ENCODE assay signal across 15 cellular contexts in the genomic region with DNA sequence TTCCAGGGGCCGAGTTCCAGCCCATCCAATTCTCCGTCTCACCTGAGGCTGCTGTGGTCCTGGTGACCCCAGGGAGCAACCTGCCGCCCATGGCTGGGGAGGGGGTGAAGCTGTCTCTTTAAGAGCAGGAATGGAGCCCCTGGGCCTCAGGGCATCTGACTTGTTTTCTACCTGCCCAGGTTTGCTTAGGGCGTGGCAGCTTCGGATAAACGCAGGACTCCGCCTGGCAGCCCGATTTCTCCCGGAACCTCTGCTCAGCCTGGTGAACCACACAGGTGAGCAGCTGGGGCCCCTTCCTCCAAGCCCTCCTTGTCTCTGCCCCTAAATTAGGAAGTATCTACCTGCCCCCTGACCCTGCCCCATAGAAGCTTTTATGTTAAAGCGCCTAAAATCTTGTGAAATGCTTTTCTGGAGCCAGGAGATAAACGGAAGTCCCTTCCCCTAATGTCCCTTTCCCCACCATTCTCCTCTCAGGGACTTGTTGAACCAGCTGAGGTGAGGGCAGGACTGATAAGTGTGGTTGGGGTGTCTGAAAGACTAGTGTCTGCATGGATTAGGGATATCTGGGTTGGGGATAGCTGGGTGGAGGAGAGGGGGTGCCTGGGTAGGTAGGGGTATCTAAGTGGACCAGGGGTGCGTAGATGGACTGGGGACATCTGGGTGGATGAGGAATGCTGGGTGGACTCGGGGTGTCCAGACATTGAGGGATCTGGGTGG. TPM values are rescaled to one million over a fixed set of nuclear protein-coding genes. Genes with fewer than 3 reads are reported as not detected.
DNase-seq lines count a peak whose midpoint lies in the region; ATAC-seq, FAIRE-seq and TF ChIP-seq lines count a peak whose summit lies in the region.
"Had no signal": no experiment of that assay in that cellular context is flagged by ENCODE, and none has a peak within 500 bp of the region (broad histone marks: within the 10 kb centered on the region; RNA-seq: fewer than 3 reads in every experiment).

No MANE protein-coding gene starts in this region.

- H3K27me3 Mint-ChIP-seq in endothelial cell (ENCODE audit: unreplicated experiment): peaks cover 7% of the 10 kb centered on the region
- H3K27me3 Mint-ChIP-seq: activated naive CD4-positive, alpha-beta T cell treated with anti-CD3 and anti-CD28 coated beads, Interleukin-2, amount 50 U/mL, for 24 hours had no signal

- H3K14ac ChIP-seq in neuronal stem cell (ENCODE audit: low read length): no peak overlapping the region

- peak overlapping the region; percentile 84 for H3K18ac ChIP-seq in neuronal stem cell (ENCODE audit: low read length)

- peak overlapping the region; percentile 68 for H2AK5ac ChIP-seq in neuronal stem cell (ENCODE audit: low read depth, low read length)

- DNase-seq in NCI-H748 (lab: John Stamatoyannopoulos, UW; ENCODE audit: unreplicated experiment) (peak; percentile 93), endothelial cell (ENCODE audit: low spot score) (no peak), neuronal stem cell (ENCODE audit: low spot score) (no peak), D721Med (ENCODE audit: insufficient read length, low spot score) (no peak), NCI-H1694 treated with DMSO at 0.1 percent for 48 hours (lab: John Stamatoyannopoulos, UW) (no peak), posterior cingulate gyrus (no peak)
- DNase-seq: activated CD8-positive, alpha-beta memory T cell treated with anti-CD3 and anti-CD28 coated beads for 24 hours; NCI-H1048; T-helper 2 cell had no signal

- H4K91ac ChIP-seq in neuronal stem cell (ENCODE audit: low read depth, low read length, poor library complexity): no peak overlapping the region

- no CpG with 5 or more reads among the region's 13 CpGs for WGBS in neuronal stem cell (ENCODE audit: extremely low coverage in 2 of 2, insufficient read length in 2 of 2, insufficient replicate concordance in 1 of 2), 2 donors

- peak overlapping the region; percentile 56 for H3K4me3 Mint-ChIP-seq in endothelial cell (ENCODE audit: unreplicated experiment)
- H3K4me3 Mint-ChIP-seq: activated naive CD4-positive, alpha-beta T cell treated with anti-CD3 and anti-CD28 coated beads, Interleukin-2, amount 50 U/mL, for 24 hours had no signal

- TF ChIP-seq CTCF in C4-2B (conservative IDR thresholded peaks at IDR 0.05) (no peak), endothelial cell (IDR thresholded peaks at IDR 0.05; ENCODE audit: unreplicated experiment) (no peak), D721Med (IDR thresholded peaks at IDR 0.05; ENCODE audit: insufficient read depth, missing control alignments) (no peak)

- peaks cover 0 to 22% (median 0%) of the 10 kb centered on the region in 3 experiments for H3K27me3 ChIP-seq in neuronal stem cell (ENCODE audit: control insufficient read depth in 3 of 3, insufficient read depth in 3 of 3, low read depth in 1 of 3, low read length in 3 of 3)

- H3K27ac Mint-ChIP-seq in endothelial cell (ENCODE audit: unreplicated experiment): no peak overlapping the region

- H3K9me3 Mint-ChIP-seq in endothelial cell (ENCODE audit: unreplicated experiment): no peaks in the 10 kb centered on the region
- H3K9me3 Mint-ChIP-seq: activated naive CD4-positive, alpha-beta T cell treated with anti-CD3 and anti-CD28 coated beads, Interleukin-2, amount 50 U/mL, for 24 hours had no signal

- H3K4me3 ChIP-seq in neuronal stem cell (ENCODE audit: low read length in 2 of 2): no peak overlapping the region

- H3K79me1 ChIP-seq in neuronal stem cell (ENCODE audit: low read depth, low read length): no peaks in the 10 kb centered on the region

- no peak overlapping the region for H2BK12ac ChIP-seq in neuronal stem cell (ENCODE audit: low read length)

- H2BK120ac ChIP-seq in neuronal stem cell (ENCODE audit: low read depth, low read length): peak overlapping the region; percentile 24

- intact Hi-C loops in posterior cingulate gyrus (cut with DNase I): no loop called here

- H3K27ac ChIP-seq in C4-2B: peak overlapping the region; percentile 43
- H3K27ac ChIP-seq in neuronal stem cell (replicated peaks; ENCODE audit: low read length): no peak overlapping the region

- no peak overlapping the region for H3K4ac ChIP-seq in neuronal stem cell (ENCODE audit: low read length)

- no peak overlapping the region for H4K8ac ChIP-seq in neuronal stem cell (ENCODE audit: low read depth, low read length)

- no peak overlapping the region for H3K23ac ChIP-seq in neuronal stem cell (ENCODE audit: low read depth, low read length, poor library complexity)

- FAIRE-seq in D721Med (lab: Jason Lieb, UNC): no peak

- ATAC-seq in GM21619 (IDR thresholded peaks at IDR 0.05; ENCODE audit: unreplicated experiment): no peak

- H3K4me1 ChIP-seq in neuronal stem cell (ENCODE audit: control insufficient read depth in 2 of 2, insufficient read depth in 1 of 2, low read depth in 1 of 2, low read length in 2 of 2): peaks cover 0 to 11% of the 10 kb centered on the region in 2 donors

- peaks cover 6% of the 10 kb centered on the region for H3K4me1 Mint-ChIP-seq in endothelial cell (ENCODE audit: unreplicated experiment)

- H2BK5ac ChIP-seq in neuronal stem cell (ENCODE audit: low read length): peak overlapping the region; percentile 55

- peak overlapping the region; percentile 77 for H2BK15ac ChIP-seq in neuronal stem cell (ENCODE audit: low read length)

- H3K9me3 ChIP-seq in neuronal stem cell (replicated peaks in 1 of 2; ENCODE audit: control insufficient read depth in 2 of 2, insufficient read depth in 1 of 2, low read depth in 1 of 2, low read length in 2 of 2): no peaks in the 10 kb centered on the region

- no peak overlapping the region for H2AFZ ChIP-seq in neuronal stem cell (ENCODE audit: low read length)

- H3K9ac ChIP-seq in neuronal stem cell (ENCODE audit: low read depth, low read length, poor library complexity): no peak overlapping the region

- H3K4me2 ChIP-seq in neuronal stem cell (ENCODE audit: insufficient read depth, low read length, poor library complexity, severe bottlenecking): no peak overlapping the region

- no peaks in the 10 kb centered on the region for H3K36me3 Mint-ChIP-seq in endothelial cell (ENCODE audit: low read depth, unreplicated experiment)
- H3K36me3 Mint-ChIP-seq: activated naive CD4-positive, alpha-beta T cell treated with anti-CD3 and anti-CD28 coated beads, Interleukin-2, amount 50 U/mL, for 24 hours had no signal

- no peaks in the 10 kb centered on the region for H3K36me3 ChIP-seq in neuronal stem cell (replicated peaks in 1 of 2; ENCODE audit: control insufficient read depth in 2 of 2, insufficient read depth in 2 of 2, low read length in 2 of 2)

RNA-seq across cellular contexts. Expression of gene FXYD3, which starts 0.6 kb away (rescaled TPM):
- not detected for total RNA-seq in endothelial cell (ENCODE audit: unreplicated experiment)
- polyA plus RNA-seq in neuronal stem cell (2013, experiment 1 of 2): 0.07 TPM
- polyA plus RNA-seq in neuronal stem cell (2013, experiment 2 of 2): 0.12 TPM
- total RNA-seq: G401, glomerular endothelial cell, lung microvascular endothelial cell had no signal

RNA-seq across cellular contexts. Expression of gene LGI4, which starts 18.6 kb away (rescaled TPM):
- total RNA-seq in endothelial cell (ENCODE audit: unreplicated experiment): 0.10 TPM
- 2.0 TPM for polyA plus RNA-seq in neuronal stem cell (2013, experiment 1 of 2)
- polyA plus RNA-seq in neuronal stem cell (2013, experiment 2 of 2): 1.8 TPM
- total RNA-seq: glomerular endothelial cell, lung microvascular endothelial cell had no signal

RNA-seq across cellular contexts. Expression of gene FXYD1, which starts 22.4 kb away (rescaled TPM):
- total RNA-seq in endothelial cell (ENCODE audit: unreplicated experiment): not detected
- polyA plus RNA-seq in neuronal stem cell (2013, experiment 1 of 2): 0.85 TPM
- 1.2 TPM for polyA plus RNA-seq in neuronal stem cell (2013, experiment 2 of 2)
- total RNA-seq: G401, glomerular endothelial cell, lung microvascular endothelial cell had no signal

RNA-seq across cellular contexts. Expression of gene FXYD7, which starts 26.8 kb away (rescaled TPM):
- total RNA-seq in endothelial cell (ENCODE audit: unreplicated experiment): 0.67 TPM
- 2.3 TPM for polyA plus RNA-seq in neuronal stem cell (2013, experiment 1 of 2)
- polyA plus RNA-seq in neuronal stem cell (2013, experiment 2 of 2): 2.6 TPM
- total RNA-seq: G401, glomerular endothelial cell, lung microvascular endothelial cell had no signal

RNA-seq across cellular contexts. Expression of gene FXYD5, which starts 38.3 kb away (rescaled TPM):
- 78.7 TPM for total RNA-seq in endothelial cell (ENCODE audit: unreplicated experiment)
- 47.1 TPM for polyA plus RNA-seq in neuronal stem cell (2013, experiment 1 of 2)
- 45.6 TPM for polyA plus RNA-seq in neuronal stem cell (2013, experiment 2 of 2)
- total RNA-seq: G401 had no signal
